In genomic region chr12:56202366-56202765, GRCh38 we compare ENCODE assay signal across 23 cellular contexts. TPM values are rescaled to one million over a fixed set of nuclear protein-coding genes. Genes with fewer than 3 reads are reported as not detected.
DNase-seq lines count a peak whose midpoint lies in the region; ATAC-seq and TF ChIP-seq lines count a peak whose summit lies in the region.
"Had no signal": no experiment of that assay in that cellular context is flagged by ENCODE, and none has a peak within 500 bp of the region (broad histone marks: within the 10 kb centered on the region; RNA-seq: fewer than 3 reads in every experiment).

No MANE protein-coding gene starts in this region.

- TF ChIP-seq EP300 in suprapubic skin (IDR thresholded peaks at IDR 0.05) = no peak

- H3K27me3 Mint-ChIP-seq in osteocyte (ENCODE audit: unreplicated experiment) = no peaks in the 10 kb centered on the region
- H3K27me3 Mint-ChIP-seq: activated naive CD8-positive, alpha-beta T cell; type B pancreatic cell had no signal

- DNase-seq in OCI-M1 (lab: John Stamatoyannopoulos, UW) (peak; percentile 25), left colon (no peak), osteocyte (ENCODE audit: extremely low spot score, unreplicated experiment) (no peak), suprapubic skin (ENCODE audit: low spot score in 2 of 2) (no peak), NCI-H524 treated with DMSO at 0.1 percent for 48 hours (lab: John Stamatoyannopoulos, UW) (no peak), HEK293T (ENCODE audit: extremely low spot score) (no peak)
- DNase-seq: activated CD4-positive, alpha-beta T cell treated with anti-CD3 and anti-CD28 coated beads for 1 hour; activated T-cell treated with anti-CD3 and anti-CD28 coated beads, Interleukin-2, amount 50 U/mL, for 4 hours; AML-193; Caco-2; effector memory CD4-positive, alpha-beta T cell; kidney glomerular epithelial cell; NCI-H1436 treated with DMSO at 0.1 percent for 48 hours; NCI-H82; Peyer's patch; stimulated activated CD4-positive, alpha-beta T cell treated with anti-CD3 and anti-CD28 coated beads, Interleukin-4, amount 100 ng/mL, for 24 hours had no signal

- H3K27me3 ChIP-seq in suprapubic skin = no peaks in the 10 kb centered on the region
- H3K27me3 ChIP-seq: Peyer's patch had no signal

- intact Hi-C loops in left colon (cut with DNase I, micrococcal nuclease) = no loop called here

- WGBS in suprapubic skin = 38% methylated on average over 1 of the region's 1 CpG

- TF ChIP-seq POLR2A in suprapubic skin (IDR thresholded peaks at IDR 0.05) = no peak

- no peak overlapping the region for H3K27ac ChIP-seq in HEK293 (ENCODE audit: extremely low read depth, low read depth, low read length)
- no peak overlapping the region for H3K27ac ChIP-seq in suprapubic skin
- H3K27ac ChIP-seq: Peyer's patch had no signal

- TF ChIP-seq CTCF in HEK293 (tag by site-specific recombination; IDR thresholded peaks at IDR 0.05) (no peak), osteocyte (IDR thresholded peaks at IDR 0.05) (no peak), suprapubic skin (IDR thresholded peaks at IDR 0.05) (no peak)

- no peaks in the 10 kb centered on the region for H3K4me1 ChIP-seq in HEK293 (ENCODE audit: control insufficient read depth, insufficient read depth, low read length)
- H3K4me1 ChIP-seq in suprapubic skin = peaks cover 3% of the 10 kb centered on the region

- CTCF ChIA-PET in HEK293 (lab: Yijun Ruan, JAX) = interaction anchor here (0.5 to 3.0 kb wide), 6 partner anchors 10 to 273 kb away, joined by 3 to 12 read pairs (median 4); partner anchors contain the start of gene SMARCC2
- CTCF ChIA-PET in HEK293T (lab: Yijun Ruan, JAX) = interaction anchor here (0.6 to 1.8 kb wide), 5 partner anchors 13 to 118 kb away, joined by 3 to 11 read pairs (median 3); partner anchors contain the start of genes ANKRD52, RNF41 and SMARCC2

- H3K4me3 ChIP-seq in HEK293 (ENCODE audit: low read depth, low read length) = no peak overlapping the region
- H3K4me3 ChIP-seq in suprapubic skin = no peak overlapping the region
- H3K4me3 ChIP-seq: HAP-1, Peyer's patch, smooth muscle cell had no signal

- peaks cover 20% of the 10 kb centered on the region for H3K36me3 Mint-ChIP-seq in osteocyte (ENCODE audit: unreplicated experiment)
- H3K36me3 Mint-ChIP-seq: activated naive CD8-positive, alpha-beta T cell had no signal

- H3K36me3 ChIP-seq in HEK293 (ENCODE audit: control insufficient read depth in 2 of 2, insufficient read depth in 1 of 2, low read length in 2 of 2) = peaks cover 6 to 30% of the 10 kb centered on the region in 2 experiments
- H3K36me3 ChIP-seq in suprapubic skin = peaks cover 27% of the 10 kb centered on the region

- peak overlapping the region; percentile 15 for H3K27ac Mint-ChIP-seq in osteocyte (ENCODE audit: unreplicated experiment)
- H3K27ac Mint-ChIP-seq: activated naive CD8-positive, alpha-beta T cell; type B pancreatic cell had no signal

- peak; percentile 67 for ATAC-seq in left colon
- ATAC-seq: activated T-cell treated with anti-CD3 and anti-CD28 coated beads, Interleukin-2, amount 50 U/mL, for 4 hours had no signal

- H3K4me3 Mint-ChIP-seq in osteocyte (ENCODE audit: unreplicated experiment) = no peak overlapping the region
- H3K4me3 Mint-ChIP-seq: activated naive CD8-positive, alpha-beta T cell; activated T-cell treated with anti-CD3 and anti-CD28 coated beads, Interleukin-2, amount 50 U/mL, for 4 hours; type B pancreatic cell had no signal

- H3K9me3 ChIP-seq in HEK293 (ENCODE audit: control insufficient read depth, insufficient read depth, low read depth, low read length) = no peaks in the 10 kb centered on the region
- H3K9me3 ChIP-seq in suprapubic skin = no peaks in the 10 kb centered on the region
- H3K9me3 ChIP-seq: Caco-2, HAP-1, Peyer's patch had no signal

- POLR2A ChIA-PET in HEK293 (lab: Yijun Ruan, JAX) (interaction anchor here (1.2 to 3.7 kb wide), 3 partner anchors 13 to 20 kb away, joined by 3 to 21 read pairs (median 7); partner anchors contain the start of genes RNF41 and SMARCC2), HEK293T (lab: Yijun Ruan, JAX) (interaction anchor here (3.1 kb wide), 1 partner anchor 19 kb away, joined by 21 read pairs; the partner anchor contains the start of gene RNF41)

- peaks cover 5% of the 10 kb centered on the region for H3K4me1 Mint-ChIP-seq in osteocyte (ENCODE audit: unreplicated experiment)

- no peaks in the 10 kb centered on the region for H3K9me3 Mint-ChIP-seq in osteocyte (ENCODE audit: unreplicated experiment)
- H3K9me3 Mint-ChIP-seq: activated T-cell treated with anti-CD3 and anti-CD28 coated beads, Interleukin-2, amount 50 U/mL, for 4 hours; type B pancreatic cell had no signal

TF ChIP-seq in HEK293, 187 proteins besides CTCF, POLR2A, EP300 and RAD21 (continues in another document):
- TF ChIP-seq ZNF211 (tag by site-specific recombination; IDR thresholded peaks at IDR 0.05; ENCODE audit: low read depth) (no peak), SCRT2 (tag by site-specific recombination; IDR thresholded peaks at IDR 0.05) (peak; percentile 29; the same call in 1 of the 2 replicates), ZNF571 (tag by site-specific recombination; IDR thresholded peaks at IDR 0.05) (no peak), BCL6B (tag by site-specific recombination; IDR thresholded peaks at IDR 0.05) (0 out of 2 replicates have a peak, but pooled peaks have one; percentile 34)

TF ChIP-seq in HEK293T, 16 proteins besides CTCF, POLR2A, EP300 and RAD21:
- TF ChIP-seq FOXA1 (IDR thresholded peaks at IDR 0.05) = no peak
- TF ChIP-seq TARDBP (IDR thresholded peaks at IDR 0.05) = no peak
- no peak for TF ChIP-seq ARNT (IDR thresholded peaks at IDR 0.05)
- TF ChIP-seq BHLHE40 (IDR thresholded peaks at IDR 0.05; ENCODE audit: borderline replicate concordance) = no peak
- TF ChIP-seq HDGF (IDR thresholded peaks at IDR 0.05; ENCODE audit: borderline replicate concordance) = no peak
- no peak for TF ChIP-seq CTBP1 (IDR thresholded peaks at IDR 0.05; ENCODE audit: borderline replicate concordance)
- no peak for TF ChIP-seq FOXK2 (IDR thresholded peaks at IDR 0.05)
- no peak for TF ChIP-seq FOXM1 (IDR thresholded peaks at IDR 0.05; ENCODE audit: borderline replicate concordance)
- no peak for TF ChIP-seq ELF4 (IDR thresholded peaks at IDR 0.05)
- TF ChIP-seq L3MBTL2 (conservative IDR thresholded peaks at IDR 0.05) = no peak
- TF ChIP-seq NFRKB (IDR thresholded peaks at IDR 0.05) = no peak
- TF ChIP-seq LEF1 (IDR thresholded peaks at IDR 0.05; ENCODE audit: borderline replicate concordance) = no peak
TF ChIP-seq in HEK293T: peak in this region for 0.

RNA-seq across cellular contexts. Expression of gene SMARCC2, which starts 13.1 kb away (rescaled TPM):
- total RNA-seq in left colon (10 to 100 TPM; 81.7 to 85.6 TPM), osteocyte (122 and 128 TPM in 2 replicates), suprapubic skin (100 to 1,000 TPM in 2 of 4 donors, 10 to 100 TPM in 2; 53.6 to 137 (median 85.9) TPM)

RNA-seq across cellular contexts. Expression of gene RNF41, which starts 19.4 kb away (rescaled TPM):
- total RNA-seq in left colon (10 to 100 TPM; 31.5 to 35.1 TPM), osteocyte (71.2 and 77.8 TPM in 2 replicates), suprapubic skin (10 to 100 TPM; 28.4 to 60.6 (median 35.8) TPM)

RNA-seq across cellular contexts. Expression of gene NABP2, which starts 21.8 kb away (rescaled TPM):
- total RNA-seq in left colon (10 to 100 TPM; 23.2 to 29.5 TPM), osteocyte (42.1 and 45.3 TPM in 2 replicates), suprapubic skin (10 to 100 TPM; 13.3 to 23.7 (median 20.1) TPM)

RNA-seq across cellular contexts. Expression of gene SLC39A5, which starts 27.5 kb away (rescaled TPM):
- total RNA-seq in left colon = 100 to 1,000 TPM; 152 to 244 TPM
- 0.81 TPM in 1 of 2 replicates, not detected in the other for total RNA-seq in osteocyte
- total RNA-seq in suprapubic skin = 1 to 10 TPM in 2 of 4 donors, not detected in 2; 1.3 to 2.4 TPM
- total RNA-seq: glomerular endothelial cell, SK-MEL-5 had no signal

RNA-seq across cellular contexts. Expression of gene MYL6, which starts 44.2 kb away (rescaled TPM):
- total RNA-seq in left colon (1,000 to 10,000 TPM; 1,832 to 2,224 TPM), osteocyte (1,490 and 1,549 TPM in 2 replicates), suprapubic skin (1,000 to 10,000 TPM in 1 of 4 donors, 100 to 1,000 TPM in 3; 773 to 1,142 (median 915) TPM)
